Comparison of ENCODE assay signal across 13 cellular contexts in the genomic region with DNA sequence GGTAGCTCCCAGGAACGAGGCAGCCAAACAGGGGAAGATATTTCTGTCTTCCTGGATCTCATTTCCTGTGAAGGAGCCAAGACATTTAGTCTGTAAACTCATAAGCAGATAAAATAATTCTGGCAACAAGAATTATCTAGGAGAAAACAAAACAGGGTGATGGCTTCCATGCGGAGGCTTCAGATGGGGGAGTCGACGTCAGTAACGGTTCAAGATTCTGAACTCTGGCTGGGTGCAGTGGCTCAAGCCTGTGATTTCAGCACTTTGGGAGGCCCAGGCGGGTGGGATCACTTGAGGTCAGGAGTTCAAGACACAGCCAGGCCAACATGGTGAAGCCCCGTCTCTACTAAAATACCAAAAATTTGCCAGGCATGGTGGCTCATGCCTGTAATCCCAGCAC. TPM values are rescaled to one million over a fixed set of nuclear protein-coding genes. Genes with fewer than 3 reads are reported as not detected.
DNase-seq lines count a peak whose midpoint lies in the region; ATAC-seq and TF ChIP-seq lines count a peak whose summit lies in the region.
"Had no signal": no experiment of that assay in that cellular context is flagged by ENCODE, and none has a peak within 500 bp of the region (broad histone marks: within the 10 kb centered on the region; RNA-seq: fewer than 3 reads in every experiment).

No MANE protein-coding gene starts in this region.

- H3K9me3 Mint-ChIP-seq in activated CD4-positive, alpha-beta T cell treated with anti-CD3 and anti-CD28 coated beads, Interleukin-2, amount 10 ng/mL, durations not matched to agents 7 days and 5 days = no peaks in the 10 kb centered on the region
- H3K9me3 Mint-ChIP-seq in GM23338 = no peaks in the 10 kb centered on the region; the same call in 2 of the 3 replicates

- no peak for DNase-seq in activated CD4-positive, alpha-beta T cell treated with anti-CD3 and anti-CD28 coated beads, Interleukin-2, amount 10 ng/mL, durations not matched to agents 7 days and 5 days
- DNase-seq in activated CD4-positive, alpha-beta T cell treated with anti-CD3 and anti-CD28 coated beads, Interleukin-2, amount 50 U/mL, for 1 hour = no peak
- DNase-seq in T-helper 17 cell (no peak), epithelial cell of prostate (ENCODE audit: low read depth, low spot score) (no peak), GM23338 (ENCODE audit: low spot score) (no peak), NCI-H226 (no peak), MG63 (no peak)
- DNase-seq: erythroblast, GF-D8, NCI-H146, retina had no signal

- H3K4me2 ChIP-seq in GM23338 = no peak overlapping the region

- H3K79me2 ChIP-seq in GM23338 (replicated peaks; ENCODE audit: insufficient read depth) = no peaks in the 10 kb centered on the region

- H3K27me3 ChIP-seq in GM23338 (ENCODE audit: insufficient read depth) (no peaks in the 10 kb centered on the region), MG63 (no peaks in the 10 kb centered on the region)

- no peak overlapping the region for H2AFZ ChIP-seq in GM23338

- no peak for TF ChIP-seq CTCF in GM23338 (conservative IDR thresholded peaks at IDR 0.05; ENCODE audit: low read depth in 2 of 2)

- H3K4me1 Mint-ChIP-seq in activated CD4-positive, alpha-beta T cell treated with anti-CD3 and anti-CD28 coated beads, Interleukin-2, amount 10 ng/mL, durations not matched to agents 7 days and 5 days = peaks cover 60% of the 10 kb centered on the region
- H3K4me1 Mint-ChIP-seq in T-helper 17 cell = peaks cover 32% of the 10 kb centered on the region
- peaks cover 8% of the 10 kb centered on the region; the same call in 2 of the 3 replicates for H3K4me1 Mint-ChIP-seq in GM23338

- H3F3A ChIP-seq in GM23338 (replicated peaks; ENCODE audit: low read depth) = no peaks in the 10 kb centered on the region

- H3K36me3 ChIP-seq in GM23338 (ENCODE audit: insufficient read depth) (no peaks in the 10 kb centered on the region), MG63 (no peaks in the 10 kb centered on the region)

- POLR2A ChIA-PET in activated CD4-positive, alpha-beta T cell treated with anti-CD3 and anti-CD28 coated beads, Interleukin-2, amount 10 ng/mL, durations not matched to agents 7 days and 5 days (lab: Charles Lee) = interaction anchor here (0.6 kb wide), 1 partner anchor 42 kb away, joined by 3 read pairs; a partner anchor contains a TSS

- H3K9me3 ChIP-seq in T-helper 17 cell (ENCODE audit: control insufficient read depth, low read length, poor library complexity, severe bottlenecking) (no peaks in the 10 kb centered on the region), MG63 (no peaks in the 10 kb centered on the region)

- peaks cover 2% of the 10 kb centered on the region for H3K27me3 Mint-ChIP-seq in activated CD4-positive, alpha-beta T cell treated with anti-CD3 and anti-CD28 coated beads, Interleukin-2, amount 10 ng/mL, durations not matched to agents 7 days and 5 days
- no peaks in the 10 kb centered on the region for H3K27me3 Mint-ChIP-seq in T-helper 17 cell
- peaks cover 3% of the 10 kb centered on the region for H3K27me3 Mint-ChIP-seq in GM23338 (ENCODE audit: insufficient read depth, low read depth, poor library complexity)

- peak overlapping the region; percentile 83 for H3K27ac Mint-ChIP-seq in activated CD4-positive, alpha-beta T cell treated with anti-CD3 and anti-CD28 coated beads, Interleukin-2, amount 10 ng/mL, durations not matched to agents 7 days and 5 days
- H3K27ac Mint-ChIP-seq in T-helper 17 cell (peak overlapping the region; percentile 94), GM23338 (no peak overlapping the region)

- H3K4me3 Mint-ChIP-seq in activated CD4-positive, alpha-beta T cell treated with anti-CD3 and anti-CD28 coated beads, Interleukin-2, amount 10 ng/mL, durations not matched to agents 7 days and 5 days = peak overlapping the region; percentile 75
- H3K4me3 Mint-ChIP-seq in T-helper 17 cell (peak overlapping the region; percentile 88), GM23338 (no peak overlapping the region)

- ATAC-seq in T-helper 17 cell = no peak
- ATAC-seq in GM23338 = no peak

- H3K4me3 ChIP-seq in skin epidermis (peak overlapping the region; percentile 44 to 69 (median 54)), GM23338 (no peak overlapping the region), MG63 (no peak overlapping the region)

- H4K20me1 ChIP-seq in GM23338 (replicated peaks; ENCODE audit: insufficient read depth) = no peaks in the 10 kb centered on the region

- CTCF ChIA-PET in activated CD4-positive, alpha-beta T cell treated with anti-CD3 and anti-CD28 coated beads, Interleukin-2, amount 10 ng/mL, durations not matched to agents 7 days and 5 days (lab: Charles Lee) = interaction anchor here (0.7 to 4.5 kb wide), 4 partner anchors 9 to 33 kb away, joined by 3 to 23 read pairs (median 5); no protein-coding TSS in a partner anchor

- H3K27ac ChIP-seq in epithelial cell of prostate (peak overlapping the region; percentile 99), skin epidermis (peak overlapping the region in 19 of 21 experiments; percentile 87 to 99 (median 96)), GM23338 (ENCODE audit: low read depth) (no peak overlapping the region)

- no peaks in the 10 kb centered on the region for H3K9me2 ChIP-seq in GM23338 (ENCODE audit: insufficient read depth)

- peaks cover 17% of the 10 kb centered on the region for H3K36me3 Mint-ChIP-seq in activated CD4-positive, alpha-beta T cell treated with anti-CD3 and anti-CD28 coated beads, Interleukin-2, amount 10 ng/mL, durations not matched to agents 7 days and 5 days (ENCODE audit: low read depth)
- H3K36me3 Mint-ChIP-seq in T-helper 17 cell (ENCODE audit: low read depth) (no peaks in the 10 kb centered on the region), GM23338 (ENCODE audit: low read depth) (no peaks in the 10 kb centered on the region)

- H3K4me1 ChIP-seq in GM23338 (ENCODE audit: insufficient read depth) = no peaks in the 10 kb centered on the region; the same call in 1 of the 2 replicates

TF ChIP-seq in GM23338, 12 proteins besides CTCF, POLR2A, EP300 and RAD21 (continues in another document):
- TF ChIP-seq ZNF331 (CRISPR knock-in tag; IDR thresholded peaks at IDR 0.05; ENCODE audit: low read depth) = no peak
- no peak for TF ChIP-seq JUNB (IDR thresholded peaks at IDR 0.05; ENCODE audit: unreplicated experiment)
- TF ChIP-seq EZH2phosphoT487 (IDR thresholded peaks at IDR 0.05; ENCODE audit: unreplicated experiment) = no peak
- no peak for TF ChIP-seq NANOG (IDR thresholded peaks at IDR 0.05; ENCODE audit: borderline replicate concordance)

RNA-seq across cellular contexts. Expression of a gene that starts 1.3 kb away (rescaled TPM):
- 10 to 100 TPM; 22.8 to 23.6 TPM for total RNA-seq in activated CD4-positive, alpha-beta T cell treated with anti-CD3 and anti-CD28 coated beads, Interleukin-2, amount 10 ng/mL, durations not matched to agents 7 days and 5 days
- 10 to 100 TPM; 28.7 to 54.1 TPM for total RNA-seq in T-helper 17 cell
- 0.14 TPM in 1 of 2 replicates, not detected in the other for total RNA-seq in GM23338 (2014; rRNA removed; shearing (Covaris generic))
- 0.10 and 0.31 TPM in 2 replicates for polyA plus RNA-seq in GM23338 (2016; fragmentation: Nextera tagmentation; extraction: Ambion mirVana)
- not detected in 2 replicates for total RNA-seq in MG63 (2014; rRNA removed; shearing (Covaris generic); ENCODE audit: low replicate concordance)
- total RNA-seq: OCI-LY7 had no signal

RNA-seq across cellular contexts. Expression of a gene that starts 41.4 kb away (rescaled TPM):
- total RNA-seq in activated CD4-positive, alpha-beta T cell treated with anti-CD3 and anti-CD28 coated beads, Interleukin-2, amount 10 ng/mL, durations not matched to agents 7 days and 5 days = 100 to 1,000 TPM; 162 to 209 TPM
- total RNA-seq in T-helper 17 cell = 10 to 100 TPM; 83.1 to 97.0 TPM
- 0.24 TPM in 1 of 2 replicates, not detected in the other for total RNA-seq in GM23338 (2014; rRNA removed; shearing (Covaris generic))
- not detected in 2 replicates for polyA plus RNA-seq in GM23338 (2016; fragmentation: Nextera tagmentation; extraction: Ambion mirVana)
- not detected in 2 replicates for total RNA-seq in MG63 (2014; rRNA removed; shearing (Covaris generic); ENCODE audit: low replicate concordance)

RNA-seq across cellular contexts. Expression of a gene that starts 43.0 kb away (rescaled TPM):
- under 1 TPM; 0.79 to 0.87 TPM for total RNA-seq in activated CD4-positive, alpha-beta T cell treated with anti-CD3 and anti-CD28 coated beads, Interleukin-2, amount 10 ng/mL, durations not matched to agents 7 days and 5 days
- 1 to 10 TPM in 1 of 2 donors, under 1 TPM in 1; 0.85 to 1.6 TPM for total RNA-seq in T-helper 17 cell
- 22.6 and 26.9 TPM in 2 replicates for total RNA-seq in GM23338 (2014; rRNA removed; shearing (Covaris generic))
- polyA plus RNA-seq in GM23338 (2016; fragmentation: Nextera tagmentation; extraction: Ambion mirVana) = 15.8 and 16.2 TPM in 2 replicates
- 29.7 and 46.0 TPM in 2 replicates for total RNA-seq in MG63 (2014; rRNA removed; shearing (Covaris generic); ENCODE audit: low replicate concordance)

RNA-seq across cellular contexts. Expression of a gene that starts 48.6 kb away (rescaled TPM):
- total RNA-seq in activated CD4-positive, alpha-beta T cell treated with anti-CD3 and anti-CD28 coated beads, Interleukin-2, amount 10 ng/mL, durations not matched to agents 7 days and 5 days = 10 to 100 TPM; 52.1 to 56.0 TPM
- total RNA-seq in T-helper 17 cell = 10 to 100 TPM; 47.8 to 50.6 TPM
- 125 and 144 TPM in 2 replicates for total RNA-seq in GM23338 (2014; rRNA removed; shearing (Covaris generic))
- polyA plus RNA-seq in GM23338 (2016; fragmentation: Nextera tagmentation; extraction: Ambion mirVana) = 85.6 and 95.2 TPM in 2 replicates
- 55.6 and 68.5 TPM in 2 replicates for total RNA-seq in MG63 (2014; rRNA removed; shearing (Covaris generic); ENCODE audit: low replicate concordance)

Comparison
In these comparisons a context has a peak if more than half of its experiments do, and no peak if none do; other contexts are left out.
1. H3K4me3 ChIP-seq: peak in skin epidermis (7 of 7); none in GM23338 (single experiment) and MG63 (single experiment).
2. RNA of a gene that starts 1.3 kb away (total RNA-seq): 28.7 to 54.1 TPM in T-helper 17 cell and 22.8 to 23.6 TPM in activated CD4-positive, alpha-beta T cell treated with anti-CD3 and anti-CD28 coated beads, Interleukin-2, amount 10 ng/mL, durations not matched to agents 7 days and 5 days; 0.14 TPM in GM23338 and not detected in MG63; every median in the first group is over 10 times any median in the second.
3. RNA of a gene that starts 41.4 kb away (total RNA-seq): 162 to 209 TPM in activated CD4-positive, alpha-beta T cell treated with anti-CD3 and anti-CD28 coated beads, Interleukin-2, amount 10 ng/mL, durations not matched to agents 7 days and 5 days and 83.1 to 97.0 TPM in T-helper 17 cell; 0.24 TPM in GM23338 and not detected in MG63; every median in the first group is over 10 times any median in the second.